Comparison of ENCODE assay signal across 26 cellular contexts in the genomic region with DNA sequence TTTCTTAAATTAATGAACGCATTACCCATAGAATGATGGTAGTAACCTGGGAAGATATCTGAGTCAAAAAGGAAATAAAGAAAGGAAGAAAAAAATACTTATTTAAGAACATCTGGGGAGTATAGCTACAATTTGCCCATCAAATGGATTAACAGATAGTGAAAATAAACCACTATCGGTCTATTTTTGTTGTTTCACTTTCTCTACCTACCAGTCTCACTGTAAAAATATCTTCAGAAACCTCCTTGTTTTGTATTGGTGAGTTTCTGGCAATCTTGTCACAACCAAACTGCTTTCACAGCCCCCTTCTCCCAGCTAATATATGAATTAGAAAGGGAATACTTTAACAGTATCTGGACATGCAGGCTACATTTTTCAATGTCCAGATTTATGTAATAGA.
"Had no signal": no experiment of that assay in that cellular context is flagged by ENCODE, and none has a peak within 500 bp of the region (broad histone marks: within the 10 kb centered on the region; RNA-seq: fewer than 3 reads in every experiment).

No MANE protein-coding gene starts in this region.

- H3K27me3 ChIP-seq: left lung, ovary, right atrium auricular region, right lobe of liver, suprapubic skin, tibial artery, upper lobe of right lung had no signal

- H3K27ac Mint-ChIP-seq: immature natural killer cell; naive thymus-derived CD4-positive, alpha-beta T cell; natural killer cell treated with Interleukin-12 subunit alpha and Interleukin-12 subunit beta and Interleukin-15 and Interleukin-18, amount 100 ng/mL, for 72 hours; progenitor cell of endocrine pancreas; stimulated activated naive CD8-positive, alpha-beta T cell treated with anti-CD3 and anti-CD28 coated beads, Interleukin-15, Interleukin-2, amounts not matched to agents 100 ng/mL and 50 ng/mL, for 24 hours had no signal

- H3K4me1 ChIP-seq: left lung, right atrium auricular region, right lobe of liver, suprapubic skin, tibial artery, upper lobe of right lung had no signal

- ATAC-seq: left colon; left lung; mucosa of descending colon; naive thymus-derived CD4-positive, alpha-beta T cell; natural killer cell treated with Interleukin-12 subunit alpha and Interleukin-12 subunit beta and Interleukin-15 and Interleukin-18, amount 100 ng/mL, for 72 hours; right lobe of liver; upper lobe of right lung had no signal

- H3K36me3 ChIP-seq: left lung, ovary, right atrium auricular region, right lobe of liver, suprapubic skin, thoracic aorta, tibial artery, upper lobe of right lung had no signal

- H3K4me1 Mint-ChIP-seq: immature natural killer cell; naive thymus-derived CD4-positive, alpha-beta T cell had no signal

- H3K4me3 ChIP-seq: left lung, lung, mucosa of descending colon, ovary, right atrium auricular region, right lobe of liver, skin epidermis, suprapubic skin, thoracic aorta, tibial artery, upper lobe of right lung had no signal

- DNase-seq: hypothalamus; immature natural killer cell; kidney; left colon; left lung; midbrain; mucosa of descending colon; naive thymus-derived CD4-positive, alpha-beta T cell; ovary; right lobe of liver; stimulated activated CD4-positive, alpha-beta T cell treated with anti-CD3 and anti-CD28 coated beads, Interleukin-12 subunit alpha, Interleukin-12 subunit beta, amount 100 ng/mL, for 4 hours; stimulated activated CD4-positive, alpha-beta T cell treated with anti-CD3 and anti-CD28 coated beads, Interleukin-15, amount 100 ng/mL, for 24 hours; stimulated activated CD4-positive, alpha-beta T cell treated with anti-CD3 and anti-CD28 coated beads, Interleukin-2, amount 100 ng/mL, for 24 hours; stimulated activated CD4-positive, alpha-beta T cell treated with anti-CD3 and anti-CD28 coated beads, Interleukin-4, amount 100 ng/mL, for 1 hour; stimulated activated naive CD4-positive, alpha-beta T cell; tibial artery; trophoblast cell; upper lobe of right lung had no signal

- H3K27me3 Mint-ChIP-seq: naive thymus-derived CD4-positive, alpha-beta T cell; natural killer cell treated with Interleukin-12 subunit alpha and Interleukin-12 subunit beta and Interleukin-15 and Interleukin-18, amount 100 ng/mL, for 72 hours; progenitor cell of endocrine pancreas; stimulated activated naive CD8-positive, alpha-beta T cell treated with anti-CD3 and anti-CD28 coated beads, Interleukin-15, Interleukin-2, amounts not matched to agents 100 ng/mL and 50 ng/mL, for 24 hours had no signal

- H3K36me3 Mint-ChIP-seq: immature natural killer cell; naive thymus-derived CD4-positive, alpha-beta T cell had no signal

- H3K4me3 Mint-ChIP-seq: immature natural killer cell; naive thymus-derived CD4-positive, alpha-beta T cell; natural killer cell treated with Interleukin-12 subunit alpha and Interleukin-12 subunit beta and Interleukin-15 and Interleukin-18, amount 100 ng/mL, for 72 hours; stimulated activated naive CD8-positive, alpha-beta T cell treated with anti-CD3 and anti-CD28 coated beads, Interleukin-15, Interleukin-2, amounts not matched to agents 100 ng/mL and 50 ng/mL, for 24 hours had no signal

- H3K27ac ChIP-seq: left lung, ovary, right atrium auricular region, right lobe of liver, skin epidermis, suprapubic skin, thoracic aorta, tibial artery, upper lobe of right lung had no signal

- H3K9me3 ChIP-seq: ovary, upper lobe of right lung had no signal
